In genomic region chr6:53547166-53547814, GRCh38 we compare ENCODE assay signal across 8 cellular contexts. TPM values are rescaled to one million over a fixed set of nuclear protein-coding genes. Genes with fewer than 3 reads are reported as not detected.
DNase-seq lines count a peak whose midpoint lies in the region; ATAC-seq and TF ChIP-seq lines count a peak whose summit lies in the region.

No MANE protein-coding gene starts in this region.

- H3K27me3 ChIP-seq in H9 (ENCODE audit: insufficient read depth, low read length) (peaks cover 4% of the 10 kb centered on the region; the same call in 1 of the 2 replicates), muscle layer of duodenum (ENCODE audit: low read depth, low read length) (no peaks in the 10 kb centered on the region)

- no CpG with 5 or more reads among the region's 12 CpGs for WGBS in H9 (ENCODE audit: extremely low coverage, insufficient read length, low lambda C conversion rate)

- no peak overlapping the region for H3K23ac ChIP-seq in H9 (ENCODE audit: insufficient read length, low read depth, low read length)

- no peak overlapping the region for H2BK15ac ChIP-seq in H9 (ENCODE audit: low read depth, low read length)

- H3K79me2 ChIP-seq in H9 (ENCODE audit: insufficient read depth, low read length): peaks cover 8% of the 10 kb centered on the region; the same call in 1 of the 2 replicates

- H3K79me1 ChIP-seq in H9 (ENCODE audit: insufficient read depth, low read depth, low read length, poor library complexity, severe bottlenecking): no peaks in the 10 kb centered on the region

- peaks cover 0 to 7% (median 1%) of the 10 kb centered on the region in 3 experiments; a peak in 4 of 7 replicates for H3K36me3 Mint-ChIP-seq in H9 (ENCODE audit: insufficient read depth in 1 of 3, low read depth in 3 of 3)

- no peak overlapping the region for H3K14ac ChIP-seq in H9 (ENCODE audit: insufficient read depth, low read length)

- H3K4me3 Mint-ChIP-seq in H9: peak overlapping the region; percentile 76 to 83

- H2BK5ac ChIP-seq in H9 (ENCODE audit: insufficient read length, low read length): no peak overlapping the region

- no peak overlapping the region for H2BK12ac ChIP-seq in H9 (ENCODE audit: insufficient read length, low read depth, low read length)

- H3K9me3 ChIP-seq in H9 (ENCODE audit: control insufficient read depth, low read depth, low read length) (no peaks in the 10 kb centered on the region), muscle layer of duodenum (ENCODE audit: control insufficient read depth in 1 of 2, low read length in 2 of 2) (no peaks in the 10 kb centered on the region)

- H3K9me3 Mint-ChIP-seq in H9: peaks cover 0 to 12% of the 10 kb centered on the region in 2 experiments; a peak in 3 of 5 replicates

- H3K27ac ChIP-seq in H9 (ENCODE audit: insufficient read length, low read depth, low read length) (no peak overlapping the region), muscle layer of duodenum (ENCODE audit: low read length) (peak overlapping the region; percentile 85)

- H2BK20ac ChIP-seq in H9 (ENCODE audit: low read depth, low read length, poor library complexity, severe bottlenecking): no peak overlapping the region

- H3K27ac Mint-ChIP-seq in H9: peak overlapping the region in 1 of 3 experiments; percentile 53; a peak in 3 of 7 replicates

- H3K27me3 Mint-ChIP-seq in H9 (ENCODE audit: low read depth): peaks cover 29% of the 10 kb centered on the region

- no peaks in the 10 kb centered on the region for H3K36me3 ChIP-seq in muscle layer of duodenum (ENCODE audit: control insufficient read depth in 1 of 2, insufficient read depth in 2 of 2, low read length in 2 of 2)

- H3K4me3 ChIP-seq in choroid plexus epithelial cell (ENCODE audit: low read depth, low read length) (peak overlapping the region; percentile 79), muscle layer of duodenum (ENCODE audit: low read depth in 1 of 2, low read length in 2 of 2) (peak overlapping the region; percentile 62 to 92)

- H4K8ac ChIP-seq in H9 (replicated peaks; ENCODE audit: insufficient read length, low read depth, low read length): no peak overlapping the region

- H4K5ac ChIP-seq in H9 (ENCODE audit: insufficient read length, low read depth, low read length): no peak overlapping the region

- no peak overlapping the region for H3K4ac ChIP-seq in H9 (ENCODE audit: low read depth, low read length)

- H3K9ac ChIP-seq in H9 (ENCODE audit: extremely low read depth, insufficient read length, low read length): peak overlapping the region; percentile 64

- H4K91ac ChIP-seq in H9 (ENCODE audit: insufficient read length, low read depth, low read length): no peak overlapping the region

- DNase-seq in H9 (no peak), NCI-H1092 (lab: John Stamatoyannopoulos, UW) (peak; percentile 61), choroid plexus epithelial cell (ENCODE audit: low read depth) (no peak), putamen (ENCODE audit: low spot score) (no peak), MV-4-11 (lab: John Stamatoyannopoulos, UW) (no peak)

- H3K23me2 ChIP-seq in H9 (ENCODE audit: insufficient read length, low read depth, low read length, poor library complexity, severe bottlenecking): peaks cover 10% of the 10 kb centered on the region

- H3K4me1 Mint-ChIP-seq in H9: peaks cover 24 to 27% of the 10 kb centered on the region in 2 experiments

- H3K4me1 ChIP-seq in H9 (ENCODE audit: insufficient read depth, low read length): peaks cover 2% of the 10 kb centered on the region; the same call in 1 of the 2 replicates
- peaks cover 0 to 10% of the 10 kb centered on the region in 2 donors for H3K4me1 ChIP-seq in muscle layer of duodenum (ENCODE audit: control insufficient read depth in 1 of 2, insufficient read depth in 2 of 2, low read length in 2 of 2)

- no peaks in the 10 kb centered on the region for H4K20me1 ChIP-seq in H9 (ENCODE audit: control insufficient read depth, insufficient read depth, insufficient read length)

- ATAC-seq in GM18498 (IDR thresholded peaks at IDR 0.05; ENCODE audit: unreplicated experiment): peak; percentile 3
- ATAC-seq in GM18519 (IDR thresholded peaks at IDR 0.05; ENCODE audit: low FRiP score, unreplicated experiment): no peak

- no peak overlapping the region for H3T11ph ChIP-seq in H9 (ENCODE audit: low read length)

- TF ChIP-seq CTCF in H9 (conservative IDR thresholded peaks at IDR 0.05) (no peak), choroid plexus epithelial cell (conservative IDR thresholded peaks at IDR 0.05; ENCODE audit: low read depth, low read length) (no peak)

- H2AFZ ChIP-seq in H9 (ENCODE audit: low read length): no peak overlapping the region

- H3K56ac ChIP-seq in H9 (ENCODE audit: insufficient read length, low read depth, low read length): no peak overlapping the region

- no peak overlapping the region for H2AK5ac ChIP-seq in H9 (ENCODE audit: insufficient read length, low read length)

- peak overlapping the region; percentile 83 for H3K4me2 ChIP-seq in H9 (ENCODE audit: insufficient read depth, insufficient read length, low read length)

- H2BK120ac ChIP-seq in H9 (ENCODE audit: low read depth, low read length, poor library complexity, severe bottlenecking): no peak overlapping the region

- no peak overlapping the region for H3K18ac ChIP-seq in H9 (ENCODE audit: insufficient read length, low read depth, low read length)

RNA-seq across cellular contexts. Expression of gene GCLC, which starts 2.4 kb away (rescaled TPM):
- total RNA-seq in H9 (2021): 48.2 and 55.5 TPM in 2 replicates
